Comparison of ENCODE assay signal across 17 cellular contexts in the genomic region with DNA sequence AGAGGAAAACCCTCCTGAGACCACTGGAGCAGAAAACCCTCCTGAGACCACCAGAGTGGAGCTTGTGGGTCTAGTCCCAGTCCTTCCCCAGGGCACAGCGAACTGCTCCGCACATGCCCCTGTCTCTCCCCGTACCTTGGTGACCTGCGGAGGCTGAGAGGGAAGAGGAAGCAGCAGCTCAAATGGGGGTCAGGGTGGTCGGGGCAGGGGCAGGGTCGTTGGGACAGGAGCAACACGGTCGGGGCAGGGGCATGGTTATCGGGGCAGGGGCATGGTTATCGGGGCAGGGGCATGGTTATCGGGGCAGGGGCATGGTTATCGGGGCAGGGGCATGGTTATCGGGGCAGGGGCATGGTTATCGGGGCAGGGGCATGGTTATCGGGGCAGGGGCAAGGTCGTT. TPM values are rescaled to one million over a fixed set of nuclear protein-coding genes. Genes with fewer than 3 reads are reported as not detected.
DNase-seq lines count a peak whose midpoint lies in the region; ATAC-seq and TF ChIP-seq lines count a peak whose summit lies in the region.
"Not testable (repeated sequence)": the region's sequence is repeated elsewhere in the genome, so short reads cannot be mapped to it uniquely, and the experiment has no call there.
"Had no signal": no experiment of that assay in that cellular context is flagged by ENCODE, and none has a peak within 500 bp of the region (broad histone marks: within the 10 kb centered on the region; RNA-seq: fewer than 3 reads in every experiment).

No MANE protein-coding gene starts in this region.

- not testable (repeated sequence) for TF ChIP-seq CTCF in RWPE2 (IDR thresholded peaks at IDR 0.05; ENCODE audit: poor library complexity, severe bottlenecking); VCaP (conservative IDR thresholded peaks at IDR 0.05); osteoblast (IDR thresholded peaks at IDR 0.05; ENCODE audit: extremely low read depth, low read depth, low read length)

- peak; percentile 61 for DNase-seq in RWPE2 (ENCODE audit: low spot score)
- not testable (repeated sequence) for DNase-seq in SJCRH30
- peak; percentile 56 for DNase-seq in natural killer cell treated with Interleukin-12 subunit alpha and Interleukin-12 subunit beta and Interleukin-15 and Interleukin-18, amount 100 ng/mL, for 72 hours (ENCODE audit: low spot score)
- peak; percentile 35 for DNase-seq in osteoblast (ENCODE audit: insufficient read length, low spot score, missing footprints)

- H3K4me1 ChIP-seq in BLaER1 = peaks cover 71% of the 10 kb centered on the region
- H3K4me1 ChIP-seq in BLaER1 treated with 17β-estradiol and CSF1 and Interleukin-3, amounts not matched to agents 10 nM and 100 nM = peaks cover 8 to 68% (median 50%) of the 10 kb centered on the region in 10 experiments
- H3K4me1 ChIP-seq in RWPE2 (ENCODE audit: insufficient read depth, poor library complexity, severe bottlenecking); osteoblast (ENCODE audit: insufficient read depth, low read length): not testable (repeated sequence)
- peaks cover 49% of the 10 kb centered on the region for H3K4me1 ChIP-seq in SJCRH30

- H3K27ac Mint-ChIP-seq in natural killer cell treated with Interleukin-12 subunit alpha and Interleukin-12 subunit beta and Interleukin-15 and Interleukin-18, amount 100 ng/mL, for 72 hours = not testable (repeated sequence)

- peak overlapping the region; percentile 79 for H3K4me2 ChIP-seq in BLaER1
- peak overlapping the region in 7 of 11 experiments; percentile 55 to 73 (median 69); a peak in 13 of 22 replicates for H3K4me2 ChIP-seq in BLaER1 treated with 17β-estradiol and CSF1 and Interleukin-3, amounts not matched to agents 10 nM and 100 nM
- not testable (repeated sequence) for H3K4me2 ChIP-seq in osteoblast (ENCODE audit: insufficient read depth, low read length)

- H3K36me3 ChIP-seq in BLaER1 = peaks cover 29% of the 10 kb centered on the region
- H3K36me3 ChIP-seq in BLaER1 treated with 17β-estradiol and CSF1 and Interleukin-3, amounts not matched to agents 10 nM and 100 nM = peaks cover 5 to 27% (median 11%) of the 10 kb centered on the region in 11 experiments; a peak in 12 of 22 replicates
- not testable (repeated sequence) for H3K36me3 ChIP-seq in RWPE2 (ENCODE audit: low read depth); SJCRH30; osteoblast (ENCODE audit: insufficient read depth, low read length)

- H3K9me3 ChIP-seq in BLaER1; BLaER1 treated with 17β-estradiol and CSF1 and Interleukin-3, amounts not matched to agents 10 nM and 100 nM (replicated peaks in 1 of 11); RWPE2 (ENCODE audit: severe bottlenecking); SJCRH30 (replicated peaks); osteoblast (ENCODE audit: low read depth, low read length): not testable (repeated sequence)

- not testable (repeated sequence) for H3K27me3 Mint-ChIP-seq in natural killer cell treated with Interleukin-12 subunit alpha and Interleukin-12 subunit beta and Interleukin-15 and Interleukin-18, amount 100 ng/mL, for 72 hours

- H4K20me1 ChIP-seq in BLaER1 (peaks cover 100% of the 10 kb centered on the region), osteoblast (ENCODE audit: insufficient read depth, low read length) (peaks cover 51% of the 10 kb centered on the region)
- H4K20me1 ChIP-seq in BLaER1 treated with 17β-estradiol and CSF1 and Interleukin-3, amounts not matched to agents 10 nM and 100 nM = peaks cover 72 to 100% (median 99%) of the 10 kb centered on the region in 11 experiments

- not testable (repeated sequence) for H3K4me3 ChIP-seq in BLaER1; BLaER1 treated with 17β-estradiol and CSF1 and Interleukin-3, amounts not matched to agents 10 nM and 100 nM; RWPE2 (ENCODE audit: severe bottlenecking); SJCRH30; osteoblast (ENCODE audit: insufficient read depth, low read length)

- H3K4me1 Mint-ChIP-seq in natural killer cell treated with Interleukin-12 subunit alpha and Interleukin-12 subunit beta and Interleukin-15 and Interleukin-18, amount 100 ng/mL, for 72 hours (ENCODE audit: low read depth in 2 of 2) = peaks cover 12 to 22% of the 10 kb centered on the region in 2 donors

- H3K9ac ChIP-seq in BLaER1; BLaER1 treated with 17β-estradiol and CSF1 and Interleukin-3, amounts not matched to agents 10 nM and 100 nM: not testable (repeated sequence)

- not testable (repeated sequence) for H2AFZ ChIP-seq in osteoblast (ENCODE audit: low read length)

- not testable (repeated sequence) for H3K27ac ChIP-seq in BLaER1; BLaER1 treated with 17β-estradiol and CSF1 and Interleukin-3, amounts not matched to agents 10 nM and 100 nM; RWPE2 (ENCODE audit: poor library complexity, severe bottlenecking); osteoblast (ENCODE audit: low read depth, low read length)
- H3K27ac ChIP-seq in SJCRH30 (peak overlapping the region; percentile 63), VCaP (peak overlapping the region; percentile 72; the same call in 1 of the 2 replicates)

- H3K9me3 Mint-ChIP-seq in natural killer cell treated with Interleukin-12 subunit alpha and Interleukin-12 subunit beta and Interleukin-15 and Interleukin-18, amount 100 ng/mL, for 72 hours = not testable (repeated sequence)

- H3K79me2 ChIP-seq in osteoblast (ENCODE audit: insufficient read depth, low read length) = not testable (repeated sequence)

- H3K27me3 ChIP-seq in BLaER1; BLaER1 treated with 17β-estradiol and CSF1 and Interleukin-3, amounts not matched to agents 10 nM and 100 nM; RWPE2 (ENCODE audit: insufficient read depth, poor library complexity, severe bottlenecking); SJCRH30; osteoblast (ENCODE audit: insufficient read depth, low read length): not testable (repeated sequence)

- ATAC-seq in RWPE2 (ENCODE audit: low read depth); natural killer cell treated with Interleukin-12 subunit alpha and Interleukin-12 subunit beta and Interleukin-15 and Interleukin-18, amount 100 ng/mL, for 72 hours: not testable (repeated sequence)

- H3K4me3 Mint-ChIP-seq in natural killer cell treated with Interleukin-12 subunit alpha and Interleukin-12 subunit beta and Interleukin-15 and Interleukin-18, amount 100 ng/mL, for 72 hours = not testable (repeated sequence)

- H3K36me3 Mint-ChIP-seq in natural killer cell treated with Interleukin-12 subunit alpha and Interleukin-12 subunit beta and Interleukin-15 and Interleukin-18, amount 100 ng/mL, for 72 hours = not testable (repeated sequence)

RNA-seq across cellular contexts. Expression of gene HEXD, which starts 6.1 kb away (rescaled TPM):
- total RNA-seq in SJCRH30 (2014; rRNA removed; shearing (Covaris generic)) = 8.9 and 14.2 TPM in 2 replicates
- total RNA-seq in natural killer cell treated with Interleukin-12 subunit alpha and Interleukin-12 subunit beta and Interleukin-15 and Interleukin-18, amount 100 ng/mL, for 72 hours = 10 to 100 TPM; 19.5 to 40.1 TPM
- 13.0 and 20.3 TPM in 2 replicates for total RNA-seq in osteoblast

RNA-seq across cellular contexts. Expression of gene OGFOD3, which starts 6.3 kb away (rescaled TPM):
- 142 and 144 TPM in 2 replicates for total RNA-seq in SJCRH30 (2014; rRNA removed; shearing (Covaris generic))
- 10 to 100 TPM; 29.7 to 30.1 TPM for total RNA-seq in natural killer cell treated with Interleukin-12 subunit alpha and Interleukin-12 subunit beta and Interleukin-15 and Interleukin-18, amount 100 ng/mL, for 72 hours
- total RNA-seq in osteoblast = 25.3 and 27.4 TPM in 2 replicates

RNA-seq across cellular contexts. Expression of gene CYBC1, which starts 38.5 kb away (rescaled TPM):
- total RNA-seq in SJCRH30 (2014; rRNA removed; shearing (Covaris generic)) = 62.8 and 69.7 TPM in 2 replicates
- total RNA-seq in natural killer cell treated with Interleukin-12 subunit alpha and Interleukin-12 subunit beta and Interleukin-15 and Interleukin-18, amount 100 ng/mL, for 72 hours = 100 to 1,000 TPM; 300 to 380 TPM
- 72.4 and 75.1 TPM in 2 replicates for total RNA-seq in osteoblast

RNA-seq across cellular contexts. Expression of gene UTS2R, which starts 40.5 kb away (rescaled TPM):
- 8.0 and 8.3 TPM in 2 replicates for total RNA-seq in SJCRH30 (2014; rRNA removed; shearing (Covaris generic))
- not detected for total RNA-seq in natural killer cell treated with Interleukin-12 subunit alpha and Interleukin-12 subunit beta and Interleukin-15 and Interleukin-18, amount 100 ng/mL, for 72 hours
- not detected in 2 replicates for total RNA-seq in osteoblast
- total RNA-seq: A172; B cell; Calu3; CD4-positive, alpha-beta memory T cell; CD4-positive, alpha-beta T cell; CD4-positive, CD25-positive, alpha-beta regulatory T cell; CD8-positive, alpha-beta memory T cell; CD8-positive, alpha-beta T cell; Daoy; G401 had no signal

RNA-seq across cellular contexts. Expression of gene NARF, which starts 46.5 kb away (rescaled TPM):
- 150 and 156 TPM in 2 replicates for total RNA-seq in SJCRH30 (2014; rRNA removed; shearing (Covaris generic))
- total RNA-seq in natural killer cell treated with Interleukin-12 subunit alpha and Interleukin-12 subunit beta and Interleukin-15 and Interleukin-18, amount 100 ng/mL, for 72 hours = 100 to 1,000 TPM; 217 to 295 TPM
- 34.4 and 36.8 TPM in 2 replicates for total RNA-seq in osteoblast
